Comparison of ENCODE assay signal across 25 cellular contexts in the genomic region with DNA sequence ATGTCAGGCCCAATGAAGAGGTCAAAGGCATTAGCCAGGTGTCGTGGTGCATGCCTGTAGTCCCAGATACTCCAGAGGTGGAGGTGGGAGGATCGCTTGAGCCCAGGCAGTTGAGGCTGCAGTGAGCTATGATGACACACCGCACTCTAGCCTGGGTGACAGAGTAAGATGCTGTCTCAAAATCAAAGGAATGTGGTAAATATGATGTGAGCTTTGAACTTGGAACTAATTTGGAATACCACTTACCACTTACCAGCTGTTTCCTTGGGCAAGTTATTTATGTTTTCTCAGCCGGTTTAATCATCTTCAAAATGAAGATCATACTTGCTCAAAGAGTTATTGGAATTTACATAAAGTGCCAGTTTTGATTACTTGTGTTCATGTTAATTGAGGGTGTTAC. TPM values are rescaled to one million over a fixed set of nuclear protein-coding genes. Genes with fewer than 3 reads are reported as not detected.
A peak's percentile ranks its signal among the peaks of the same experiment; 100 is the strongest.
DNase-seq lines count a peak whose midpoint lies in the region; ATAC-seq, FAIRE-seq and TF ChIP-seq lines count a peak whose summit lies in the region.
"Had no signal": no experiment of that assay in that cellular context is flagged by ENCODE, and none has a peak within 500 bp of the region (broad histone marks: within the 10 kb centered on the region; RNA-seq: fewer than 3 reads in every experiment).

No MANE protein-coding gene starts in this region.

- H3K79me2 ChIP-seq in K562 (ENCODE audit: control insufficient read depth, insufficient read depth, low read length), result no peaks in the 10 kb centered on the region

- H3K27ac ChIP-seq in CD4-positive, CD25-positive, alpha-beta regulatory T cell (ENCODE audit: insufficient read depth, low read length, poor library complexity, severe bottlenecking), result no peak overlapping the region
- no peak overlapping the region for H3K27ac ChIP-seq in K562 (ENCODE audit: extremely low read depth, low read depth, low read length)
- H3K27ac ChIP-seq: KMS-11, RWPE1, SK-N-MC had no signal

- TF ChIP-seq RAD21 in K562 (CRISPR knock-in tag; conservative IDR thresholded peaks at IDR 0.05 in 1 of 2, IDR thresholded peaks at IDR 0.05 in 1 of 2), result no peak

- no peaks in the 10 kb centered on the region for H3K27me3 ChIP-seq in CD4-positive, CD25-positive, alpha-beta regulatory T cell (ENCODE audit: control insufficient read depth, insufficient read depth, low read length)
- no peaks in the 10 kb centered on the region for H3K27me3 ChIP-seq in K562 (ENCODE audit: control insufficient read depth in 2 of 2, insufficient read depth in 2 of 2, low read length in 2 of 2)

- no peaks in the 10 kb centered on the region for H3K4me1 ChIP-seq in CD4-positive, CD25-positive, alpha-beta regulatory T cell (ENCODE audit: control insufficient read depth, insufficient read depth, low read length, poor library complexity, severe bottlenecking)
- no peaks in the 10 kb centered on the region; a peak in 1 of 5 replicates for H3K4me1 ChIP-seq in K562 (replicated peaks in 1 of 2; ENCODE audit: control insufficient read depth in 2 of 2, insufficient read depth in 2 of 2, low read length in 2 of 2)

- H3K36me3 Mint-ChIP-seq in CD4-positive, CD25-positive, alpha-beta regulatory T cell, result peaks cover 9% of the 10 kb centered on the region
- H3K36me3 Mint-ChIP-seq: CD8-positive, alpha-beta T cell had no signal

- CTCF ChIA-PET in K562 (lab: Yijun Ruan, JAX; ENCODE audit: low intra/inter-chr PET ratio), result no interaction called here

- no peak overlapping the region for H3K9ac ChIP-seq in K562 (ENCODE audit: insufficient read depth in 1 of 2, low read depth in 2 of 2, low read length in 2 of 2)
- H3K9ac ChIP-seq: KMS-11 had no signal

- peaks cover 10 to 27% (median 21%) of the 10 kb centered on the region in 4 donors for H3K4me1 Mint-ChIP-seq in CD4-positive, CD25-positive, alpha-beta regulatory T cell
- H3K4me1 Mint-ChIP-seq: GM23338, H9 had no signal

- H3K4me2 ChIP-seq in K562 (ENCODE audit: insufficient read depth, low read length), result no peak overlapping the region
- H3K4me2 ChIP-seq: GM23338, KMS-11 had no signal

- H3K27me3 Mint-ChIP-seq in CD4-positive, CD25-positive, alpha-beta regulatory T cell, result no peaks in the 10 kb centered on the region

- no peak for TF ChIP-seq EP300 in K562 (IDR thresholded peaks at IDR 0.05; ENCODE audit: low read length)

- no TSS peak for BruUV-seq in K562 (replicated peaks; lab: Mats Ljungman, UMichigan)

- no peak for TF ChIP-seq CTCF in K562 (IDR thresholded peaks at IDR 0.05 in 2 of 3, conservative IDR thresholded peaks at IDR 0.05 in 1 of 3; ENCODE audit: insufficient read depth in 2 of 3, low read depth in 1 of 3, low read length in 3 of 3)

- FAIRE-seq in K562 (lab: Jason Lieb, UNC), result no peak
- peak; percentile 37 for FAIRE-seq in urothelium cell line (lab: Jason Lieb, UNC)
- FAIRE-seq: A204.1, GM18507, HTR-8/SVneo had no signal

- TF ChIP-seq POLR2A in K562 (conservative IDR thresholded peaks at IDR 0.05), result no peak

- POLR2A ChIA-PET in K562 (lab: Yijun Ruan, JAX), result interaction anchor here (0.6 kb wide), 1 partner anchor 148 kb away, joined by 3 read pairs; no protein-coding TSS in a partner anchor

- no peaks in the 10 kb centered on the region; the same call in none of the 2 replicates for H4K20me1 ChIP-seq in K562 (replicated peaks; ENCODE audit: control insufficient read depth, insufficient read depth, low read length)

- DNase-seq in CD4-positive, CD25-positive, alpha-beta regulatory T cell, result no peak
- DNase-seq in Jurkat, Clone E6-1 (ENCODE audit: low read depth, low spot score), result peak; percentile 45
- peak in 1 of 4 experiments; percentile 19 for DNase-seq in K562 (ENCODE audit: extremely low read depth in 1 of 4, low spot score in 3 of 4)
- DNase-seq in urothelium cell line (ENCODE audit: low spot score), result no peak
- no peak for DNase-seq in stimulated activated CD4-positive, alpha-beta T cell treated with anti-CD3 and anti-CD28 coated beads, Interleukin-4, amount 100 ng/mL, for 1 hour
- DNase-seq in left ventricle myocardium superior, result no peak
- DNase-seq: C1 segment of cervical spinal cord; Caco-2; CD8-positive, alpha-beta T cell; H9; NCI-H1092; NCI-H1417 treated with DMSO at 0.1 percent for 48 hours; NCI-H1694 treated with DMSO at 0.1 percent for 48 hours; NCI-H2081; NCI-H2227 treated with DMSO at 0.1 percent for 48 hours; NCI-H526 treated with DMSO at 0.1 percent for 48 hours; SHP77 treated with DMSO at 0.1 percent for 48 hours had no signal

- no peak overlapping the region for H3K4me3 ChIP-seq in CD4-positive, CD25-positive, alpha-beta regulatory T cell (ENCODE audit: low read depth, low read length)
- no peak overlapping the region for H3K4me3 ChIP-seq in Jurkat, Clone E6-1 (ENCODE audit: low read length)
- H3K4me3 ChIP-seq in K562, result no peak overlapping the region
- H3K4me3 ChIP-seq: GM23338, SK-N-MC had no signal

- 8% methylated on average over 4 of the region's 4 CpGs for WGBS in K562 (ENCODE audit: insufficient coverage, low coverage, missing lambda C conversion rate)

- intact Hi-C loops in K562 (cut with micrococcal nuclease) (loop anchor here (5.0 kb wide), 1 partner anchor 48 kb away; a partner anchor contains a TSS), left ventricle myocardium superior (cut with micrococcal nuclease) (no loop called here)

- peak overlapping the region in 2 of 3 donors; percentile 20 to 33 for H3K27ac Mint-ChIP-seq in CD4-positive, CD25-positive, alpha-beta regulatory T cell
- H3K27ac Mint-ChIP-seq: CD8-positive, alpha-beta T cell; GM23338; H9 had no signal

- H2AFZ ChIP-seq in K562 (ENCODE audit: low read depth, low read length), result no peak overlapping the region
- H2AFZ ChIP-seq: GM23338 had no signal

- in situ Hi-C loops in K562 (cut with MboI), result no loop called here

- H3K9me3 Mint-ChIP-seq in CD4-positive, CD25-positive, alpha-beta regulatory T cell, result peaks cover 0 to 2% (median 0%) of the 10 kb centered on the region in 7 donors
- H3K9me3 Mint-ChIP-seq: CD8-positive, alpha-beta T cell; GM23338; H9 had no signal

- H3K9me1 ChIP-seq in K562 (ENCODE audit: control insufficient read depth, insufficient read depth, low read length), result no peaks in the 10 kb centered on the region

- no peak overlapping the region for H3K4me3 Mint-ChIP-seq in CD4-positive, CD25-positive, alpha-beta regulatory T cell
- H3K4me3 Mint-ChIP-seq: CD8-positive, alpha-beta T cell; GM23338; H9 had no signal

- H3K36me3 ChIP-seq in CD4-positive, CD25-positive, alpha-beta regulatory T cell (ENCODE audit: control insufficient read depth, insufficient read depth, low read length), result no peaks in the 10 kb centered on the region
- H3K36me3 ChIP-seq in K562 (ENCODE audit: control insufficient read depth, insufficient read depth, low read length), result no peaks in the 10 kb centered on the region

- H3K9me3 ChIP-seq in CD4-positive, CD25-positive, alpha-beta regulatory T cell (ENCODE audit: control insufficient read depth in 2 of 2, low read length in 2 of 2), result no peaks in the 10 kb centered on the region
- no peaks in the 10 kb centered on the region for H3K9me3 ChIP-seq in K562 (replicated peaks; ENCODE audit: control insufficient read depth, insufficient read depth, low read depth, low read length)
- H3K9me3 ChIP-seq: Caco-2 had no signal

- ATAC-seq in CD4-positive, CD25-positive, alpha-beta regulatory T cell (ENCODE audit: low read depth in 2 of 2), result no peak
- ATAC-seq in K562 (no peak), left ventricle myocardium superior (no peak), HG03135 (IDR thresholded peaks at IDR 0.05; ENCODE audit: unreplicated experiment) (no peak)
- ATAC-seq: CD8-positive, alpha-beta T cell; GM23338 had no signal

RNA-seq across cellular contexts. Expression of a gene that starts 23.8 kb away (rescaled TPM):
- 16.7 TPM for total RNA-seq in CD4-positive, CD25-positive, alpha-beta regulatory T cell
- polyA plus RNA-seq in CD4-positive, CD25-positive, alpha-beta regulatory T cell, result 1 to 10 TPM; 1.8 to 3.9 (median 3.2) TPM
- 9.9 TPM for polyA plus RNA-seq in Jurkat, Clone E6-1 (2012; ENCODE audit: insufficient read depth, insufficient read length)
- total RNA-seq in K562 (2011; cell fraction: chromatin; rRNA removed; ENCODE audit: low replicate concordance), result 8.9 and 33.9 TPM in 2 replicates
- 6.2 TPM in 2 replicates for total RNA-seq in K562 (2011; cell fraction: nucleolus; rRNA removed)
- total RNA-seq in K562 (2011; cell fraction: nucleoplasm; rRNA removed), result 12.7 and 20.5 TPM in 2 replicates
- total RNA-seq in K562 (2014; rRNA removed), result 5.2 and 5.7 TPM in 2 replicates
- total RNA-seq in K562 (2014; rRNA removed; fragmentation: Illumina TruSeq; extraction: Trizol), result 10.4 and 13.0 TPM in 2 replicates
- 7.2 and 7.9 TPM in 2 replicates for total RNA-seq in K562 (2015; rRNA removed; fragmentation: Illumina TruSeq; extraction: Trizol)
- total RNA-seq in K562 (2021), result 10.5 and 12.5 TPM in 2 replicates
- polyA plus RNA-seq in K562 (2011; rRNA removed), result 16.9 and 17.2 TPM in 2 replicates
- 3.7 and 7.0 TPM in 2 replicates for polyA plus RNA-seq in K562 (2011; cell fraction: cytosol; rRNA removed)
- polyA plus RNA-seq in K562 (2011; cell fraction: nucleus; rRNA removed), result 14.6 and 22.0 TPM in 2 replicates
- polyA plus RNA-seq in K562 (2012), result 4.7 and 5.9 TPM in 2 replicates
- 7.7 and 7.9 TPM in 2 replicates for polyA plus RNA-seq in K562 (2014; fragmentation: Illumina TruSeq; extraction: Trizol)
- 1 to 10 TPM; 3.9 to 4.9 TPM for polyA plus RNA-seq in K562 (2014; fragmentation: Nextera tagmentation; extraction: Ambion mirVana)
- polyA plus RNA-seq in K562 (2014; rRNA removed), result 6.5 and 8.9 TPM in 2 replicates
- 24.6 and 26.4 TPM in 2 replicates for polyA minus RNA-seq in K562 (2011; rRNA and poly(A)+ RNA removed)
- polyA minus RNA-seq in K562 (2011; cell fraction: cytosol; rRNA and poly(A)+ RNA removed), result 6.0 and 7.9 TPM in 2 replicates
- polyA minus RNA-seq in K562 (2011; cell fraction: nucleus; rRNA and poly(A)+ RNA removed), result 13.1 and 23.7 TPM in 2 replicates
- total RNA-seq in left ventricle myocardium superior, result 5.2 TPM

RNA-seq across cellular contexts. Expression of a gene that starts 49.8 kb away (rescaled TPM):
- 16.5 TPM for total RNA-seq in CD4-positive, CD25-positive, alpha-beta regulatory T cell
- polyA plus RNA-seq in CD4-positive, CD25-positive, alpha-beta regulatory T cell, result 10 to 100 TPM; 12.1 to 19.0 (median 12.9) TPM
- polyA plus RNA-seq in Jurkat, Clone E6-1 (2012; ENCODE audit: insufficient read depth, insufficient read length), result 15.2 TPM
- total RNA-seq in K562 (2011; cell fraction: chromatin; rRNA removed; ENCODE audit: low replicate concordance), result 4.1 and 14.0 TPM in 2 replicates
- 3.5 and 4.5 TPM in 2 replicates for total RNA-seq in K562 (2011; cell fraction: nucleolus; rRNA removed)
- total RNA-seq in K562 (2011; cell fraction: nucleoplasm; rRNA removed), result 6.3 and 8.2 TPM in 2 replicates
- 16.8 and 19.7 TPM in 2 replicates for total RNA-seq in K562 (2014; rRNA removed)
- total RNA-seq in K562 (2014; rRNA removed; fragmentation: Illumina TruSeq; extraction: Trizol), result 21.4 and 26.5 TPM in 2 replicates
- total RNA-seq in K562 (2015; rRNA removed; fragmentation: Illumina TruSeq; extraction: Trizol), result 15.0 and 16.1 TPM in 2 replicates
- 14.2 and 17.4 TPM in 2 replicates for total RNA-seq in K562 (2021)
- 14.3 and 18.6 TPM in 2 replicates for polyA plus RNA-seq in K562 (2011; rRNA removed)
- 3.0 and 4.8 TPM in 2 replicates for polyA plus RNA-seq in K562 (2011; cell fraction: cytosol; rRNA removed)
- 5.3 and 6.3 TPM in 2 replicates for polyA plus RNA-seq in K562 (2011; cell fraction: nucleus; rRNA removed)
- 10.9 and 12.6 TPM in 2 replicates for polyA plus RNA-seq in K562 (2012)
- 12.4 and 12.8 TPM in 2 replicates for polyA plus RNA-seq in K562 (2014; fragmentation: Illumina TruSeq; extraction: Trizol)
- polyA plus RNA-seq in K562 (2014; fragmentation: Nextera tagmentation; extraction: Ambion mirVana), result 1 to 10 TPM; 4.5 to 5.4 TPM
- polyA plus RNA-seq in K562 (2014; rRNA removed), result 13.4 and 16.5 TPM in 2 replicates
- 9.7 and 11.4 TPM in 2 replicates for polyA minus RNA-seq in K562 (2011; rRNA and poly(A)+ RNA removed)
- polyA minus RNA-seq in K562 (2011; cell fraction: cytosol; rRNA and poly(A)+ RNA removed), result 4.0 and 6.8 TPM in 2 replicates
- polyA minus RNA-seq in K562 (2011; cell fraction: nucleus; rRNA and poly(A)+ RNA removed), result 4.4 and 7.6 TPM in 2 replicates
- 2.0 TPM for total RNA-seq in left ventricle myocardium superior
